8 cellular contexts compared by ENCODE assay signal in the genomic region with DNA sequence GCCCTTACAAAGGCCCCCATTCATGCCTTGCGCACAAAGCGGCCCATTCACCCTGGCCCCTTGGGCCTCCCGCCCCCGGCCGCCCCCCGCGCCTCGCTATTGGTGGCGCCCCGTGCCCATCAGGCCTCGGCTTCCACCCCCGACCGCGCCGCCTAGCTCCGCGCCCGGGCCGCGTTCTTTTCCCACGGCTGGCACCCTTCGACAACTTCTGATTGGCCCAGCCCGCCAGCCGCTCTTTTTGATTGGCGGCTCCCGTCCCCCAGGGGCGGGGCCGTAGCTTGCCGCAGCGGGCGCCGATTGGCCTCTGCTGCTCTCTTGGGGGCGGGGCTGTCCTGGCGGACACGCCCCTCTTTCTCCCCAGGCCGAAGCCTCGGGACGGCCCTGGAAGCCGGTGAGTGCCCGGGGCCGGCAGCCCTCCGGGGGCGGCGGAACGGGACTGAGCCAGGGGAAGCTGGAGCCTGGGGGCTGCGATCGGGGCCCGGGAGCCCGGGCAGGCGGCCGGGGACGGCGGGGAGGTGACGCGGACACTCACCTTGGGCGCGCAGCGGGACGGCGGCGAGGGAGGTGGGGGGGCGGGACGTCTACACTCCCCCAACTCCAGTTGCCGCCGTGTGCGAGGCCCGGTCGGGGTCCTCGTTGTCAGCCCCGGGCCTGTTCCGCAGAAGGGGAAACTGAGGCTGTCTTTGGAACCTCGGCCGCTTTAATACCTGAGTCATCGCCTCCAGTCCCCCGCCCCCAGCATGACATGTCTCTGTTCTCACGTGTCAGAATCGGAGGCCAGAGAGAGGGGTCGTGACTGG. TPM values are rescaled to one million over a fixed set of nuclear protein-coding genes. Genes with fewer than 3 reads are reported as not detected.
DNase-seq lines count a peak whose midpoint lies in the region; ATAC-seq and TF ChIP-seq lines count a peak whose summit lies in the region.

A gene (plus strand): TSS at position 342 of the 800 bp plus-strand sequence. CDS start 6,744 bp downstream, outside the sequence.

- H3K27me3 ChIP-seq in WERI-Rb-1 (ENCODE audit: insufficient read depth, low read depth, severe bottlenecking), result peaks cover 89% of the 10 kb centered on the region

- H3K9me3 ChIP-seq in WERI-Rb-1 (ENCODE audit: severe bottlenecking), result peaks cover 11% of the 10 kb centered on the region

- H3K4me1 Mint-ChIP-seq in type B pancreatic cell (ENCODE audit: unreplicated experiment), result no peaks in the 10 kb centered on the region

- H3K36me3 Mint-ChIP-seq in type B pancreatic cell, result no peaks in the 10 kb centered on the region

- no peaks in the 10 kb centered on the region for H3K9me3 Mint-ChIP-seq in type B pancreatic cell

- H3K4me3 Mint-ChIP-seq in type B pancreatic cell, result peak within 1 kb of the TSS; percentile 86

- TF ChIP-seq CTCF in type B pancreatic cell (conservative IDR thresholded peaks at IDR 0.05) (no peak), WERI-Rb-1 (IDR thresholded peaks at IDR 0.05; ENCODE audit: low read depth, low read length) (no peak)

- no peak within 1 kb of the TSS for H3K27ac ChIP-seq in WERI-Rb-1

- DNase-seq in SIG-M5 treated with dmso at 0.1 percent for 504 hours (lab: John Stamatoyannopoulos, UW; ENCODE audit: unreplicated experiment) (peak; percentile 51), SIG-M5 (lab: John Stamatoyannopoulos, UW) (no peak), OCI-M2 (lab: John Stamatoyannopoulos, UW; ENCODE audit: unreplicated experiment) (peak; percentile 80), mucosa of gallbladder (ENCODE audit: low spot score) (peak; percentile 92), type B pancreatic cell (ENCODE audit: extremely low spot score, unreplicated experiment) (peak; percentile 91), NCI-H1694 treated with DMSO at 0.1 percent for 48 hours (lab: John Stamatoyannopoulos, UW) (no peak), WERI-Rb-1 (no peak)

- H3K27ac Mint-ChIP-seq in type B pancreatic cell, result peak within 1 kb of the TSS; percentile 96

- ATAC-seq in esophagus mucosa, result peak; percentile 66

- H3K4me3 ChIP-seq in WERI-Rb-1 (ENCODE audit: low read depth, low read length), result no peak within 1 kb of the TSS

- peaks cover 47% of the 10 kb centered on the region for H3K27me3 Mint-ChIP-seq in type B pancreatic cell

- no peaks in the 10 kb centered on the region for H3K36me3 ChIP-seq in WERI-Rb-1

RNA-seq across cellular contexts. Expression of the gene that starts here (rescaled TPM):
- 66.0 TPM for total RNA-seq in esophagus mucosa
- total RNA-seq in mucosa of gallbladder, result 91.0 TPM
- 93.9 and 225 TPM in 2 replicates for total RNA-seq in type B pancreatic cell (ENCODE audit: low replicate concordance)

Comparison
In these comparisons a context has a peak if more than half of its experiments do, and no peak if none do; other contexts are left out.
1. DNase-seq: peak in SIG-M5 treated with dmso at 0.1 percent for 504 hours (single experiment), OCI-M2 (single experiment), mucosa of gallbladder (single experiment) and type B pancreatic cell (single experiment); none in SIG-M5 (single experiment), NCI-H1694 treated with DMSO at 0.1 percent for 48 hours (single experiment) and WERI-Rb-1 (single experiment).